In genomic region chr21:43269461-43269860, GRCh38 we compare ENCODE assay signal across 11 cellular contexts.
DNase-seq lines count a peak whose midpoint lies in the region; ATAC-seq and TF ChIP-seq lines count a peak whose summit lies in the region.
"Had no signal": no experiment of that assay in that cellular context is flagged by ENCODE, and none has a peak within 500 bp of the region (broad histone marks: within the 10 kb centered on the region; RNA-seq: fewer than 3 reads in every experiment).

No MANE protein-coding gene starts in this region.

- H3K27me3 ChIP-seq in heart left ventricle (peaks cover 0 to 4% (median 0%) of the 10 kb centered on the region in 9 donors), adrenal gland (no peaks in the 10 kb centered on the region), tibial artery (peaks cover 0 to 33% of the 10 kb centered on the region in 2 donors)

- DNase-seq in T-helper 2 cell: peak in 4 of 5 experiments; percentile 12 to 39 (median 18)
- DNase-seq in T-helper 2 cell treated with Interferon-gamma antibody and Interleukin-4, amounts not matched to agents 5 μg/mL and 100 μg/mL, for 36 hours (ENCODE audit: low spot score): no peak
- DNase-seq in activated CD4-positive, alpha-beta memory T cell treated with anti-CD3 and anti-CD28 coated beads for 36 hours: peak; percentile 58
- peak in 3 of 5 donors; percentile 8 to 35 (median 13) for DNase-seq in heart left ventricle
- peak; percentile 8 for DNase-seq in stimulated activated CD8-positive, alpha-beta memory T cell treated with anti-CD3 and anti-CD28 coated beads, Interleukin-7, amount 100 ng/mL, for 24 hours (ENCODE audit: low read depth)
- no peak for DNase-seq in adrenal gland
- DNase-seq in NK-92 treated with Interleukin-12 subunit alpha and Interleukin-12 subunit beta, amount 100 ng/mL, for 24 hours (lab: John Stamatoyannopoulos, UW): no peak
- no peak for DNase-seq in tibial artery

- CTCF ChIA-PET in activated CD4-positive, alpha-beta memory T cell treated with anti-CD3 and anti-CD28 coated beads for 36 hours (lab: Charles Lee): no interaction called here

- TF ChIP-seq POLR2A in heart left ventricle (IDR thresholded peaks at IDR 0.05) (no peak), adrenal gland (IDR thresholded peaks at IDR 0.05) (no peak)

- H3K36me3 ChIP-seq in heart left ventricle (no peaks in the 10 kb centered on the region), adrenal gland (replicated peaks in 1 of 2) (no peaks in the 10 kb centered on the region), tibial artery (no peaks in the 10 kb centered on the region)
- H3K36me3 ChIP-seq: SJSA1 had no signal

- WGBS in heart left ventricle, 4 donors: 75 to 78% (median 76%) methylated on average over 5 to 10 of the region's 10 CpGs
- 73 to 85% (median 82%) methylated on average over 2 to 10 of the region's 10 CpGs for WGBS in adrenal gland, 4 donors

- H3K27ac ChIP-seq in heart left ventricle (no peak overlapping the region), adrenal gland (no peak overlapping the region), tibial artery (no peak overlapping the region)
- H3K27ac ChIP-seq: epithelial cell of prostate, SJSA1 had no signal

- no peak overlapping the region for H3K4me3 Mint-ChIP-seq in T-helper 2 cell treated with Interferon-gamma antibody and Interleukin-4, amounts not matched to agents 5 μg/mL and 100 μg/mL, for 36 hours
- no peak overlapping the region for H3K4me3 Mint-ChIP-seq in activated CD4-positive, alpha-beta memory T cell treated with anti-CD3 and anti-CD28 coated beads for 36 hours

- intact Hi-C loops in activated CD4-positive, alpha-beta memory T cell treated with anti-CD3 and anti-CD28 coated beads for 36 hours (cut with micrococcal nuclease): no loop called here
- intact Hi-C loops in heart left ventricle (cut with DNase I): no loop called here
- intact Hi-C loops in adrenal gland (cut with DNase I): no loop called here
- intact Hi-C loops in tibial artery (cut with DNase I; ENCODE audit: low total_unique reads): no loop called here

- H3K9me3 Mint-ChIP-seq in T-helper 2 cell treated with Interferon-gamma antibody and Interleukin-4, amounts not matched to agents 5 μg/mL and 100 μg/mL, for 36 hours: no peaks in the 10 kb centered on the region
- H3K9me3 Mint-ChIP-seq in activated CD4-positive, alpha-beta memory T cell treated with anti-CD3 and anti-CD28 coated beads for 36 hours: no peaks in the 10 kb centered on the region

- no peaks in the 10 kb centered on the region for H3K9me3 ChIP-seq in heart left ventricle
- no peaks in the 10 kb centered on the region for H3K9me3 ChIP-seq in adrenal gland (replicated peaks in 1 of 3)
- H3K9me3 ChIP-seq in tibial artery: no peaks in the 10 kb centered on the region
- H3K9me3 ChIP-seq: A549, SJSA1 had no signal

- peak in 5 of 12 donors; percentile 13 to 30 (median 20) for TF ChIP-seq CTCF in heart left ventricle (IDR thresholded peaks at IDR 0.05)
- TF ChIP-seq CTCF in adrenal gland (IDR thresholded peaks at IDR 0.05): peak in 1 of 6 experiments; percentile 14
- no peak for TF ChIP-seq CTCF in tibial artery (IDR thresholded peaks at IDR 0.05)

- H3K27ac Mint-ChIP-seq in T-helper 2 cell treated with Interferon-gamma antibody and Interleukin-4, amounts not matched to agents 5 μg/mL and 100 μg/mL, for 36 hours: no peak overlapping the region
- H3K27ac Mint-ChIP-seq in activated CD4-positive, alpha-beta memory T cell treated with anti-CD3 and anti-CD28 coated beads for 36 hours: no peak overlapping the region

- H3K4me1 ChIP-seq in heart left ventricle: peaks cover 0 to 5% (median 0%) of the 10 kb centered on the region in 12 donors
- no peaks in the 10 kb centered on the region for H3K4me1 ChIP-seq in adrenal gland (replicated peaks in 1 of 2)
- H3K4me1 ChIP-seq in tibial artery: peaks cover 0 to 4% (median 0%) of the 10 kb centered on the region in 4 donors
- H3K4me1 ChIP-seq: SJSA1 had no signal

- no peaks in the 10 kb centered on the region for H3K4me1 Mint-ChIP-seq in T-helper 2 cell treated with Interferon-gamma antibody and Interleukin-4, amounts not matched to agents 5 μg/mL and 100 μg/mL, for 36 hours (ENCODE audit: low read depth)
- no peaks in the 10 kb centered on the region for H3K4me1 Mint-ChIP-seq in activated CD4-positive, alpha-beta memory T cell treated with anti-CD3 and anti-CD28 coated beads for 36 hours (ENCODE audit: low read depth)

- no peaks in the 10 kb centered on the region for H3K36me3 Mint-ChIP-seq in T-helper 2 cell treated with Interferon-gamma antibody and Interleukin-4, amounts not matched to agents 5 μg/mL and 100 μg/mL, for 36 hours (ENCODE audit: low read depth)
- H3K36me3 Mint-ChIP-seq in activated CD4-positive, alpha-beta memory T cell treated with anti-CD3 and anti-CD28 coated beads for 36 hours: no peaks in the 10 kb centered on the region

- POLR2A ChIA-PET in activated CD4-positive, alpha-beta memory T cell treated with anti-CD3 and anti-CD28 coated beads for 36 hours (lab: Charles Lee): no interaction called here

- no peaks in the 10 kb centered on the region for H3K27me3 Mint-ChIP-seq in T-helper 2 cell treated with Interferon-gamma antibody and Interleukin-4, amounts not matched to agents 5 μg/mL and 100 μg/mL, for 36 hours (ENCODE audit: low read depth)
- H3K27me3 Mint-ChIP-seq in activated CD4-positive, alpha-beta memory T cell treated with anti-CD3 and anti-CD28 coated beads for 36 hours: peaks cover 6% of the 10 kb centered on the region

- no peak for ATAC-seq in heart left ventricle

- H3K4me3 ChIP-seq in heart left ventricle (no peak overlapping the region), adrenal gland (no peak overlapping the region), tibial artery (no peak overlapping the region)
- H3K4me3 ChIP-seq: A549, SJSA1 had no signal

Comparison
In these comparisons a context has a peak if more than half of its experiments do, and no peak if none do; other contexts are left out.
1. DNase-seq: peak in T-helper 2 cell (4 of 5), activated CD4-positive, alpha-beta memory T cell treated with anti-CD3 and anti-CD28 coated beads for 36 hours (single experiment), heart left ventricle (3 of 5) and stimulated activated CD8-positive, alpha-beta memory T cell treated with anti-CD3 and anti-CD28 coated beads, Interleukin-7, amount 100 ng/mL, for 24 hours (single experiment); none in T-helper 2 cell treated with Interferon-gamma antibody and Interleukin-4, amounts not matched to agents 5 μg/mL and 100 μg/mL, for 36 hours (single experiment), adrenal gland (0 of 7), NK-92 treated with Interleukin-12 subunit alpha and Interleukin-12 subunit beta, amount 100 ng/mL, for 24 hours (single experiment) and tibial artery (0 of 2).